8 cellular contexts compared by ENCODE assay signal in genomic region chr9:133658442-133659431, GRCh38. TPM values are rescaled to one million over a fixed set of nuclear protein-coding genes. Genes with fewer than 3 reads are reported as not detected.
DNase-seq lines count a peak whose midpoint lies in the region; ATAC-seq and TF ChIP-seq lines count a peak whose summit lies in the region.

No MANE protein-coding gene starts in this region.

- no peaks in the 10 kb centered on the region for H3K36me3 ChIP-seq in SK-N-MC (ENCODE audit: insufficient read depth, low read length)
- no peaks in the 10 kb centered on the region for H3K36me3 ChIP-seq in left ventricle myocardium inferior

- peaks cover 98% of the 10 kb centered on the region for H3K27me3 ChIP-seq in left ventricle myocardium inferior (ENCODE audit: low read depth)

- no peak overlapping the region for H3K9ac ChIP-seq in SK-N-MC (ENCODE audit: insufficient read length)

- H3K4me1 ChIP-seq in left ventricle myocardium inferior = peaks cover 18% of the 10 kb centered on the region

- peak; percentile 35 for DNase-seq in stimulated activated CD4-positive, alpha-beta T cell treated with anti-CD3 and anti-CD28 coated beads, Interleukin-4, amount 100 ng/mL, for 1 hour
- no peak for DNase-seq in stimulated activated CD4-positive, alpha-beta T cell treated with anti-CD3 and anti-CD28 coated beads, Interleukin-12 subunit alpha, Interleukin-12 subunit beta, amount 100 ng/mL, for 4 hours
- DNase-seq in SK-N-MC (ENCODE audit: low read depth, low spot score) (no peak), left ventricle myocardium inferior (peak; percentile 37), G401 (ENCODE audit: low spot score) (no peak), occipital lobe (lab: John Stamatoyannopoulos, UW) (no peak)
- peak; percentile 25 to 35 for DNase-seq in stimulated activated CD4-positive, alpha-beta T cell treated with anti-CD3 and anti-CD28 coated beads, Interleukin-4, amount 100 ng/mL, for 4 hours

- in situ Hi-C loops in G401 (cut with HindIII; ENCODE audit: low sequenced_read_pairs) = no loop called here

- peak overlapping the region; percentile 74 for H3K4me3 ChIP-seq in SK-N-MC
- peak overlapping the region; percentile 51 for H3K4me3 ChIP-seq in left ventricle myocardium inferior

- no peaks in the 10 kb centered on the region for H3K9me3 ChIP-seq in SK-N-MC (ENCODE audit: low read depth, low read length)
- no peaks in the 10 kb centered on the region for H3K9me3 ChIP-seq in left ventricle myocardium inferior (replicated peaks)

- H3K27ac ChIP-seq in SK-N-MC (no peak overlapping the region), left ventricle myocardium inferior (replicated peaks) (no peak overlapping the region)

- no peak for TF ChIP-seq CTCF in left ventricle myocardium inferior (IDR thresholded peaks at IDR 0.05; ENCODE audit: borderline replicate concordance)

- intact Hi-C loops in left ventricle myocardium inferior (cut with micrococcal nuclease) = no loop called here

- no peak for ATAC-seq in HG03439 (IDR thresholded peaks at IDR 0.05; ENCODE audit: unreplicated experiment)

RNA-seq across cellular contexts. Expression of gene DBH, which starts 22.6 kb away (rescaled TPM):
- total RNA-seq in left ventricle myocardium inferior = not detected
- not detected in 2 replicates for total RNA-seq in G401 (2014; rRNA removed; shearing (Covaris generic))
- not detected for total RNA-seq in occipital lobe

RNA-seq across cellular contexts. Expression of gene FAM163B, which starts 49.5 kb away (rescaled TPM):
- total RNA-seq in left ventricle myocardium inferior = not detected
- not detected in 2 replicates for total RNA-seq in G401 (2014; rRNA removed; shearing (Covaris generic))
- total RNA-seq in occipital lobe = 16.5 TPM

Comparison
In these comparisons a context has a peak if more than half of its experiments do, and no peak if none do; other contexts are left out.
1. DNase-seq: peak in stimulated activated CD4-positive, alpha-beta T cell treated with anti-CD3 and anti-CD28 coated beads, Interleukin-4, amount 100 ng/mL, for 1 hour (single experiment), left ventricle myocardium inferior (single experiment) and stimulated activated CD4-positive, alpha-beta T cell treated with anti-CD3 and anti-CD28 coated beads, Interleukin-4, amount 100 ng/mL, for 4 hours (2 of 2); none in stimulated activated CD4-positive, alpha-beta T cell treated with anti-CD3 and anti-CD28 coated beads, Interleukin-12 subunit alpha, Interleukin-12 subunit beta, amount 100 ng/mL, for 4 hours (single experiment), SK-N-MC (single experiment), G401 (single experiment) and occipital lobe (single experiment).
2. RNA of gene FAM163B, which starts 49.5 kb away (total RNA-seq): 16.5 TPM in occipital lobe (single experiment); not detected in left ventricle myocardium inferior (single experiment) and not detected in G401; every median in the first group is over 10 times any median in the second.